In the genomic region with DNA sequence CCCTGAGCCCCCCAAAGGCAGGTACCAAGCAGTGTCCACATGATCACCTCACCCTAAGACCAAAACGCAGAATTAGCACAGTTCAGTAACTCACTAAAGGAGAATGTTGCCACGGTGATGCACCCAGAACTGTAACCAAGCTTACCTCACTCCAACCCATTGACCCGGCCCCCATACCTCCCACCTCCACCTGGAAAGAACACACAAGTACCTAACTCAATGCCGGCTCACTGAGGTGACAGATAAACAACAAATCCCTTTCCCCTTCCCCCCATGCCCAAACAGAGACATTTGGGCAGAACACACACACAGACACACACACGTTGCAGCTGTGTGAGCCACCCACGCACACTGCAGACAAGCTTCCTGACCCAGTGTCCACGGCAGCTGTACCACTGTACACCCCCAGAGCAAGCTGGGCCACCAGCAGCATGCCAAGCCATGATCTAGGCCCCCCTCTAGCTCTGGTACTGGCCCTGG, we compare ENCODE assay signal across 1 cellular context.
TF ChIP-seq lines count a peak whose summit lies in the region.

No MANE protein-coding gene starts in this region.

TF ChIP-seq in HepG2, 621 proteins besides CTCF, POLR2A, EP300 and RAD21 (continued from another document):
- TF ChIP-seq, protein P1, sequence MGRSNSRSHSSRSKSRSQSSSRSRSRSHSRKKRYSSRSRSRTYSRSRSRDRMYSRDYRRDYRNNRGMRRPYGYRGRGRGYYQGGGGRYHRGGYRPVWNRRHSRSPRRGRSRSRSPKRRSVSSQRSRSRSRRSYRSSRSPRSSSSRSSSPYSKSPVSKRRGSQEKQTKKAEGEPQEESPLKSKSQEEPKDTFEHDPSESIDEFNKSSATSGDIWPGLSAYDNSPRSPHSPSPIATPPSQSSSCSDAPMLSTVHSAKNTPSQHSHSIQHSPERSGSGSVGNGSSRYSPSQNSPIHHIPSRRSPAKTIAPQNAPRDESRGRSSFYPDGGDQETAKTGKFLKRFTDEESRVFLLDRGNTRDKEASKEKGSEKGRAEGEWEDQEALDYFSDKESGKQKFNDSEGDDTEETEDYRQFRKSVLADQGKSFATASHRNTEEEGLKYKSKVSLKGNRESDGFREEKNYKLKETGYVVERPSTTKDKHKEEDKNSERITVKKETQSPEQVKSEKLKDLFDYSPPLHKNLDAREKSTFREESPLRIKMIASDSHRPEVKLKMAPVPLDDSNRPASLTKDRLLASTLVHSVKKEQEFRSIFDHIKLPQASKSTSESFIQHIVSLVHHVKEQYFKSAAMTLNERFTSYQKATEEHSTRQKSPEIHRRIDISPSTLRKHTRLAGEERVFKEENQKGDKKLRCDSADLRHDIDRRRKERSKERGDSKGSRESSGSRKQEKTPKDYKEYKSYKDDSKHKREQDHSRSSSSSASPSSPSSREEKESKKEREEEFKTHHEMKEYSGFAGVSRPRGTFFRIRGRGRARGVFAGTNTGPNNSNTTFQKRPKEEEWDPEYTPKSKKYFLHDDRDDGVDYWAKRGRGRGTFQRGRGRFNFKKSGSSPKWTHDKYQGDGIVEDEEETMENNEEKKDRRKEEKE (IDR thresholded peaks at IDR 0.05): no peak
- no peak for TF ChIP-seq SAP130 (CRISPR knock-in tag; IDR thresholded peaks at IDR 0.05; ENCODE audit: low read depth)
- TF ChIP-seq NBN (conservative IDR thresholded peaks at IDR 0.05): no peak
- no peak for TF ChIP-seq SRF (IDR thresholded peaks at IDR 0.05; ENCODE audit: low read depth, low read length)
- TF ChIP-seq ZNF709 (CRISPR knock-in tag; IDR thresholded peaks at IDR 0.05): no peak
TF ChIP-seq in HepG2: peak in this region for 0.
